Comparison of ENCODE assay signal across 24 cellular contexts in the genomic region with DNA sequence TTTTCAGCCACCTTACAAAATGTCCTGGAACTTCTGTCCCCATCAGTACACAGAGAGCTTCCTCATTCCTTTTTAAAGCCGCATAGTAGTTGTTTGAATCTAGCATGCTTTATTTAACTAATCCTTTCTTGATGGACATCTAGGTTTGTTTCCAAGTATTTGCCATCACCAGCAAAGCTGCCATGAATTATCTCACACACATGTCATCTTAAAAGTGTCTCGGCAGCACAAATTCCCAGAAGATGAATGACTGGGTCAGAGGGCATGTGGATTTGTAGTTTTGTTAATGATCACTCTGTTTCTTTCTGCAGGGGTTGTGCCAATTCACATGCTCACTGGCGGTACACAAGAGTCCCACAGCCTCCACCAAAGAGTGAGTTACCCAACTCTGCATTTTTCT.
DNase-seq lines count a peak whose midpoint lies in the region; ATAC-seq, FAIRE-seq and TF ChIP-seq lines count a peak whose summit lies in the region.
"Had no signal": no experiment of that assay in that cellular context is flagged by ENCODE, and none has a peak within 500 bp of the region (broad histone marks: within the 10 kb centered on the region; RNA-seq: fewer than 3 reads in every experiment).

No MANE protein-coding gene starts in this region.

- no peak for TF ChIP-seq CTCF in A549 (IDR thresholded peaks at IDR 0.05)
- TF ChIP-seq CTCF in LNCaP clone FGC (IDR thresholded peaks at IDR 0.05; ENCODE audit: control insufficient read depth, extremely low read depth, insufficient read depth) = no peak
- TF ChIP-seq CTCF in epithelial cell of esophagus (IDR thresholded peaks at IDR 0.05; ENCODE audit: insufficient read depth, low read depth, low read length, missing control alignments) = no peak

- TF ChIP-seq EP300 in A549 (IDR thresholded peaks at IDR 0.05) = no peak

- TF ChIP-seq RAD21 in A549 (conservative IDR thresholded peaks at IDR 0.05 in 1 of 2, IDR thresholded peaks at IDR 0.05 in 1 of 2) = no peak

- TF ChIP-seq POLR2A in A549 (IDR thresholded peaks at IDR 0.05; ENCODE audit: low read length) = no peak

- H3K4me3 ChIP-seq in A549 = no peak overlapping the region
- H3K4me3 ChIP-seq in LNCaP clone FGC (ENCODE audit: low read depth, low read length) = no peak overlapping the region
- H3K4me3 ChIP-seq in epithelial cell of esophagus (ENCODE audit: low read length) = no peak overlapping the region
- H3K4me3 ChIP-seq: adrenal gland, lower lobe of right lung, right atrium auricular region, transverse colon had no signal

- H3K4me1 ChIP-seq in A549 = no peaks in the 10 kb centered on the region
- H3K4me1 ChIP-seq: adrenal gland, lower lobe of right lung, transverse colon had no signal

- ATAC-seq in A549 (no peak), HG03135 (IDR thresholded peaks at IDR 0.05; ENCODE audit: unreplicated experiment) (no peak)
- ATAC-seq: lower lobe of right lung had no signal

- no peaks in the 10 kb centered on the region for H3K9me3 ChIP-seq in A549
- H3K9me3 ChIP-seq: adrenal gland, lower lobe of right lung, right atrium auricular region, transverse colon had no signal

- no peak for FAIRE-seq in A549 (lab: Jason Lieb, UNC)

- no peak for DNase-seq in A549 (ENCODE audit: low read depth in 1 of 2, low spot score in 1 of 2)
- DNase-seq in LNCaP clone FGC (ENCODE audit: low read depth) = peak; percentile 86
- peak; percentile 27 for DNase-seq in epithelial cell of esophagus (ENCODE audit: low read depth)
- peak; percentile 34 for DNase-seq in myocyte (ENCODE audit: low read depth)
- no peak for DNase-seq in HuH-7.5 (ENCODE audit: low spot score)
- no peak for DNase-seq in activated CD4-positive, alpha-beta T cell treated with anti-CD3 and anti-CD28 coated beads, Interleukin-2, amount 50 U/mL, for 4 hours
- no peak for DNase-seq in NCI-H2171 (lab: John Stamatoyannopoulos, UW)
- DNase-seq: activated B cell treated with CpG ODN at 0.5 μM for 24 hours; activated CD4-positive, alpha-beta T cell treated with anti-CD3 and anti-CD28 coated beads, Interleukin-2, amount 50 U/mL, for 48 hours; activated effector memory CD4-positive, alpha-beta T cell treated with anti-CD3 and anti-CD28 coated beads, Interleukin-2, amount 50 U/mL, for 16 hours; adrenal gland; Calu3; foreskin melanocyte; hypothalamus; lower lobe of right lung; NCI-H1048; NCI-H1930; NCI-H226; NCI-H82; Right ventricle myocardium superior; SW 1271; transverse colon had no signal

- CTCF ChIA-PET in A549 (lab: Yijun Ruan, JAX) = interaction anchor here (1.3 kb wide), 1 partner anchor 9 kb away, joined by 3 read pairs; no protein-coding TSS in a partner anchor

- no peak overlapping the region for H3K4me2 ChIP-seq in A549

- WGBS in A549 (ENCODE audit: missing lambda C conversion rate) = 42% methylated on average over 3 of the region's 3 CpGs

- POLR2A ChIA-PET in A549 (lab: Yijun Ruan, JAX) = no interaction called here

- H3K27ac ChIP-seq in A549 = no peak overlapping the region
- H3K27ac ChIP-seq: adrenal gland, lower lobe of right lung, right atrium auricular region, transverse colon had no signal

TF ChIP-seq in A549, 52 proteins besides CTCF, POLR2A, EP300 and RAD21:
- TF ChIP-seq MYC (IDR thresholded peaks at IDR 0.05; ENCODE audit: borderline replicate concordance, low read length) (no peak), JUNB (IDR thresholded peaks at IDR 0.05) (no peak), MAFK (IDR thresholded peaks at IDR 0.05; ENCODE audit: partially characterized antibody) (peak; percentile 7), ZNF302 (CRISPR knock-in tag; IDR thresholded peaks at IDR 0.05) (no peak), MAZ (IDR thresholded peaks at IDR 0.05; ENCODE audit: borderline replicate concordance, low read depth, low read length) (no peak)

Comparison
In these comparisons a context has a peak if more than half of its experiments do, and no peak if none do; other contexts are left out.
1. DNase-seq: peak in LNCaP clone FGC (single experiment), epithelial cell of esophagus (single experiment) and myocyte (single experiment); none in A549 (0 of 2), HuH-7.5 (single experiment), activated CD4-positive, alpha-beta T cell treated with anti-CD3 and anti-CD28 coated beads, Interleukin-2, amount 50 U/mL, for 4 hours (0 of 2) and NCI-H2171 (single experiment).